ENCODE assay signal across 7 cellular contexts in the genomic region with DNA sequence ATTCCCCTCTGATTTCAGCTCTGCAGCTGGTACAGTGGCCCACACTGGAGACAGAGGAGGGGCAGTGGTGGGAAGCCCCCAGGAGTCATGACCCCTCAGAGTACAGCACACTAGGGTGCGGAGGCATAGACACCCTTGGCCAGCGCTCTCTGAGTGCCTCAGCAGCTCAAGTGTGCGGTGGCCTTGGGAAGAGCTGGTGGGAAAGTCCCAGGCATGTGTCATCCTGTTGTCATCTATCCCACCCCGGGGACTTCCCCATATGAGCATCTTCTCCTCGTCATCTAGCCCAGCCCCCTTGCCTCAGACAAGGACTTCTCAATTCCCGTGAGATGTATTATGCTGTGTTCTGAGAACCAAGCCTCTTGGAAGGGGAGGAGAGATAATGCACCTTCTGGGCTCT. TPM values are rescaled to one million over a fixed set of nuclear protein-coding genes. Genes with fewer than 3 reads are reported as not detected.
A peak's percentile ranks its signal among the peaks of the same experiment; 100 is the strongest.
DNase-seq lines count a peak whose midpoint lies in the region; ATAC-seq, FAIRE-seq and TF ChIP-seq lines count a peak whose summit lies in the region.

No MANE protein-coding gene starts in this region.

- peaks cover under 1% of the 10 kb centered on the region; the same call in 1 of the 2 replicates for H4K20me1 ChIP-seq in K562 (replicated peaks; ENCODE audit: control insufficient read depth, insufficient read depth, low read length)

- no peak overlapping the region for H3K27ac ChIP-seq in K562 (ENCODE audit: extremely low read depth, low read depth, low read length)

- H3K27me3 ChIP-seq in K562 (ENCODE audit: control insufficient read depth in 2 of 2, insufficient read depth in 2 of 2, low read length in 2 of 2): peaks cover 11 to 49% of the 10 kb centered on the region in 2 experiments

- in situ Hi-C loops in K562 (cut with MboI): no loop called here

- CTCF ChIA-PET in K562 (lab: Yijun Ruan, JAX; ENCODE audit: low intra/inter-chr PET ratio): no interaction called here

- no peaks in the 10 kb centered on the region for H3K4me1 ChIP-seq in K562 (replicated peaks in 1 of 2; ENCODE audit: control insufficient read depth in 2 of 2, insufficient read depth in 2 of 2, low read length in 2 of 2)

- H3K4me3 Mint-ChIP-seq in T-helper 2 cell treated with Interferon-gamma antibody and Interleukin-4, amounts not matched to agents 5 μg/mL and 100 μg/mL, for 36 hours: peak overlapping the region; percentile 50

- no peak for FAIRE-seq in K562 (lab: Jason Lieb, UNC)

- intact Hi-C loops in K562 (cut with micrococcal nuclease): no loop called here

- H3K4me3 ChIP-seq in K562 (no peak overlapping the region), skeletal muscle cell (ENCODE audit: low read depth, low read length) (no peak overlapping the region)

- no peak overlapping the region for H2AFZ ChIP-seq in K562 (ENCODE audit: low read depth, low read length)

- ATAC-seq in GM18870 (IDR thresholded peaks at IDR 0.05; ENCODE audit: unreplicated experiment) (peak; percentile 78), HG03064 (IDR thresholded peaks at IDR 0.05; ENCODE audit: low read depth, unreplicated experiment) (peak; percentile 66), K562 (no peak)

- no peak for TF ChIP-seq RAD21 in K562 (CRISPR knock-in tag; conservative IDR thresholded peaks at IDR 0.05 in 1 of 2, IDR thresholded peaks at IDR 0.05 in 1 of 2)

- no peak for TF ChIP-seq CTCF in K562 (IDR thresholded peaks at IDR 0.05 in 2 of 3, conservative IDR thresholded peaks at IDR 0.05 in 1 of 3; ENCODE audit: insufficient read depth in 2 of 3, low read depth in 1 of 3, low read length in 3 of 3)

- no peaks in the 10 kb centered on the region for H3K9me1 ChIP-seq in K562 (ENCODE audit: control insufficient read depth, insufficient read depth, low read length)

- DNase-seq in T-helper 2 cell treated with Interferon-gamma antibody and Interleukin-4, amounts not matched to agents 5 μg/mL and 100 μg/mL, for 36 hours (ENCODE audit: low spot score): peak; percentile 90
- DNase-seq in K562 (ENCODE audit: extremely low read depth in 1 of 4, low spot score in 3 of 4): peak in 1 of 4 experiments; percentile 33
- peak; percentile 72 for DNase-seq in skeletal muscle cell (ENCODE audit: low read depth)
- DNase-seq in islet precursor cell: no peak
- no peak for DNase-seq in NCI-H1417 treated with DMSO at 0.1 percent for 48 hours (lab: John Stamatoyannopoulos, UW)

- H3K9me3 ChIP-seq in K562 (replicated peaks; ENCODE audit: control insufficient read depth, insufficient read depth, low read depth, low read length): no peaks in the 10 kb centered on the region

- TF ChIP-seq POLR2A in K562 (conservative IDR thresholded peaks at IDR 0.05): no peak

- no peak overlapping the region for H3K9ac ChIP-seq in K562 (ENCODE audit: insufficient read depth in 1 of 2, low read depth in 2 of 2, low read length in 2 of 2)

- no peaks in the 10 kb centered on the region for H3K79me2 ChIP-seq in K562 (ENCODE audit: control insufficient read depth, insufficient read depth, low read length)

- no peaks in the 10 kb centered on the region for H3K36me3 ChIP-seq in K562 (ENCODE audit: control insufficient read depth, insufficient read depth, low read length)

- no peak for TF ChIP-seq EP300 in K562 (IDR thresholded peaks at IDR 0.05; ENCODE audit: low read length)

- WGBS in K562 (ENCODE audit: insufficient coverage, low coverage, missing lambda C conversion rate): 28% methylated on average over 6 of the region's 6 CpGs

- BruUV-seq in K562 (replicated peaks; lab: Mats Ljungman, UMichigan): no TSS peak

- H3K27me3 Mint-ChIP-seq in T-helper 2 cell treated with Interferon-gamma antibody and Interleukin-4, amounts not matched to agents 5 μg/mL and 100 μg/mL, for 36 hours (ENCODE audit: low read depth): no peaks in the 10 kb centered on the region

- peaks cover 14% of the 10 kb centered on the region for H3K9me3 Mint-ChIP-seq in T-helper 2 cell treated with Interferon-gamma antibody and Interleukin-4, amounts not matched to agents 5 μg/mL and 100 μg/mL, for 36 hours

- no peak overlapping the region for H3K4me2 ChIP-seq in K562 (ENCODE audit: insufficient read depth, low read length)

- peaks cover 29% of the 10 kb centered on the region for H3K4me1 Mint-ChIP-seq in T-helper 2 cell treated with Interferon-gamma antibody and Interleukin-4, amounts not matched to agents 5 μg/mL and 100 μg/mL, for 36 hours (ENCODE audit: low read depth)

- H3K36me3 Mint-ChIP-seq in T-helper 2 cell treated with Interferon-gamma antibody and Interleukin-4, amounts not matched to agents 5 μg/mL and 100 μg/mL, for 36 hours (ENCODE audit: low read depth): peaks cover 8% of the 10 kb centered on the region

- peak overlapping the region; percentile 75 for H3K27ac Mint-ChIP-seq in T-helper 2 cell treated with Interferon-gamma antibody and Interleukin-4, amounts not matched to agents 5 μg/mL and 100 μg/mL, for 36 hours

- POLR2A ChIA-PET in K562 (lab: Yijun Ruan, JAX): interaction anchor here (0.7 to 1.2 kb wide), 2 partner anchors 9 to 37 kb away, joined by 3 read pairs; no protein-coding TSS in a partner anchor

TF ChIP-seq in K562, 482 proteins besides CTCF, POLR2A, EP300 and RAD21 (continues in another document):
- TF ChIP-seq ZNF644 (tag; IDR thresholded peaks at IDR 0.05; ENCODE audit: low read depth) (no peak), BACH1 (tag; IDR thresholded peaks at IDR 0.05) (no peak), FOXK1 (CRISPR knock-in tag; IDR thresholded peaks at IDR 0.05; ENCODE audit: borderline replicate concordance) (no peak), ILK (tag; IDR thresholded peaks at IDR 0.05; ENCODE audit: borderline replicate concordance, low read depth) (no peak), ZNF77 (CRISPR knock-in tag; IDR thresholded peaks at IDR 0.05) (no peak), GTF2A2 (tag; IDR thresholded peaks at IDR 0.05) (no peak), NONO (IDR thresholded peaks at IDR 0.05; ENCODE audit: low read depth in 2 of 2, low read length in 1 of 2) (no peak), ZC3H11A (IDR thresholded peaks at IDR 0.05; ENCODE audit: low read depth, low read length) (no peak), SRSF7 (optimal IDR thresholded peaks at IDR 0.05; ENCODE audit: low read depth, low read length) (no peak), HEY1 (CRISPR knock-in tag; IDR thresholded peaks at IDR 0.05; ENCODE audit: borderline replicate concordance) (no peak), U2AF2 (optimal IDR thresholded peaks at IDR 0.05; ENCODE audit: low read depth, low read length) (no peak)
- TF ChIP-seq, protein P1, sequence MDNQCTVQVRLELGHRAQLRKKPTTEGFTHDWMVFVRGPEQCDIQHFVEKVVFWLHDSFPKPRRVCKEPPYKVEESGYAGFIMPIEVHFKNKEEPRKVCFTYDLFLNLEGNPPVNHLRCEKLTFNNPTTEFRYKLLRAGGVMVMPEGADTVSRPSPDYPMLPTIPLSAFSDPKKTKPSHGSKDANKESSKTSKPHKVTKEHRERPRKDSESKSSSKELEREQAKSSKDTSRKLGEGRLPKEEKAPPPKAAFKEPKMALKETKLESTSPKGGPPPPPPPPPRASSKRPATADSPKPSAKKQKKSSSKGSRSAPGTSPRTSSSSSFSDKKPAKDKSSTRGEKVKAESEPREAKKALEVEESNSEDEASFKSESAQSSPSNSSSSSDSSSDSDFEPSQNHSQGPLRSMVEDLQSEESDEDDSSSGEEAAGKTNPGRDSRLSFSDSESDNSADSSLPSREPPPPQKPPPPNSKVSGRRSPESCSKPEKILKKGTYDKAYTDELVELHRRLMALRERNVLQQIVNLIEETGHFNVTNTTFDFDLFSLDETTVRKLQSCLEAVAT (IDR thresholded peaks at IDR 0.05): no peak
- TF ChIP-seq, protein P2, sequence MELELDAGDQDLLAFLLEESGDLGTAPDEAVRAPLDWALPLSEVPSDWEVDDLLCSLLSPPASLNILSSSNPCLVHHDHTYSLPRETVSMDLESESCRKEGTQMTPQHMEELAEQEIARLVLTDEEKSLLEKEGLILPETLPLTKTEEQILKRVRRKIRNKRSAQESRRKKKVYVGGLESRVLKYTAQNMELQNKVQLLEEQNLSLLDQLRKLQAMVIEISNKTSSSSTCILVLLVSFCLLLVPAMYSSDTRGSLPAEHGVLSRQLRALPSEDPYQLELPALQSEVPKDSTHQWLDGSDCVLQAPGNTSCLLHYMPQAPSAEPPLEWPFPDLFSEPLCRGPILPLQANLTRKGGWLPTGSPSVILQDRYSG (tag; conservative IDR thresholded peaks at IDR 0.05; ENCODE audit: low read depth): no peak
- TF ChIP-seq, protein P3, sequence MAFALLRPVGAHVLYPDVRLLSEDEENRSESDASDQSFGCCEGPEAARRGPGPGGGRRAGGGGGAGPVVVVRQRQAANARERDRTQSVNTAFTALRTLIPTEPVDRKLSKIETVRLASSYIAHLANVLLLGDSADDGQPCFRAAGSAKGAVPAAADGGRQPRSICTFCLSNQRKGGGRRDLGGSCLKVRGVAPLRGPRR (CRISPR knock-in tag; IDR thresholded peaks at IDR 0.05): no peak

RNA-seq across cellular contexts. Expression of gene PPIF, which starts 15.6 kb away (rescaled TPM):
- 96.3 and 215 TPM in 2 replicates for total RNA-seq in K562 (2011; cell fraction: chromatin; rRNA removed; ENCODE audit: low replicate concordance)
- 144 and 155 TPM in 2 replicates for total RNA-seq in K562 (2011; cell fraction: nucleolus; rRNA removed)
- total RNA-seq in K562 (2011; cell fraction: nucleoplasm; rRNA removed): 118 and 119 TPM in 2 replicates
- 53.4 and 69.8 TPM in 2 replicates for total RNA-seq in K562 (2014; rRNA removed)
- 97.7 and 108 TPM in 2 replicates for total RNA-seq in K562 (2014; rRNA removed; fragmentation: Illumina TruSeq; extraction: Trizol)
- total RNA-seq in K562 (2015; rRNA removed; fragmentation: Illumina TruSeq; extraction: Trizol): 117 and 119 TPM in 2 replicates
- total RNA-seq in K562 (2021): 235 and 239 TPM in 2 replicates
- polyA plus RNA-seq in K562 (2011; rRNA removed): 148 and 175 TPM in 2 replicates
- polyA plus RNA-seq in K562 (2011; cell fraction: cytosol; rRNA removed): 202 and 255 TPM in 2 replicates
- polyA plus RNA-seq in K562 (2011; cell fraction: nucleus; rRNA removed): 198 and 337 TPM in 2 replicates
- 180 and 222 TPM in 2 replicates for polyA plus RNA-seq in K562 (2012)
- polyA plus RNA-seq in K562 (2014; fragmentation: Illumina TruSeq; extraction: Trizol): 250 and 287 TPM in 2 replicates
- 10 to 100 TPM; 40.9 to 51.1 TPM for polyA plus RNA-seq in K562 (2014; fragmentation: Nextera tagmentation; extraction: Ambion mirVana)
- 154 and 168 TPM in 2 replicates for polyA plus RNA-seq in K562 (2014; rRNA removed)
- polyA minus RNA-seq in K562 (2011; rRNA and poly(A)+ RNA removed): 91.8 and 131 TPM in 2 replicates
- polyA minus RNA-seq in K562 (2011; cell fraction: cytosol; rRNA and poly(A)+ RNA removed): 98.9 and 104 TPM in 2 replicates
- 116 and 136 TPM in 2 replicates for polyA minus RNA-seq in K562 (2011; cell fraction: nucleus; rRNA and poly(A)+ RNA removed)

Comparison
In these comparisons a context has a peak if more than half of its experiments do, and no peak if none do; other contexts are left out.
1. DNase-seq: peak in T-helper 2 cell treated with Interferon-gamma antibody and Interleukin-4, amounts not matched to agents 5 μg/mL and 100 μg/mL, for 36 hours (single experiment) and skeletal muscle cell (single experiment); none in islet precursor cell (single experiment) and NCI-H1417 treated with DMSO at 0.1 percent for 48 hours (single experiment).